Comparison of ENCODE assay signal across 8 cellular contexts in the genomic region with DNA sequence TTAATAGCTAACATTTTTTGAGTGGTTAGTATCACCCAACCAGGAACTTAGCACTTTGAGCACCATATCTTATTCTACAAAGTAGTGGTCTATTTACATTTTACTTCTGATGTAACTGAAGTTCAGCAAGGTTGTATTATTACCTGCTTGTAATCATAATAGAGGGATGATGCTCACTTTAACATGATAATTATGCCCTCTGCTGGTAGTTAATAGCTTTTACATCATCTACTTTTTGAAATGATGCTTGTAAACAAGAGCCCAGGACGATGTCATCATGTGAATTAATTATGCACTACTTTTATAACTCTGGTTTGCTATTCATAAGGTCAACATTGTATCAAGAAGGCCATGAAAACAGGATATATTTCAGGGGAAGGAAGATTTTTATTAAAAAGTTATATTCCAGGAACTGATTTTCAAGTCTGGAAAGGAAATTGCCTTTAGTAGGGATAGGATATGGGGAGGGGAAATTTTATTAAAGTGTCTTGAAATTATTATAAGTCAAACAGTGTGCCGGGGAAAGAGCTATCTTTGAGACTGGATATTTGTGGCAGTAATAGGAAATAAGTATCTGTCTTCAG.
DNase-seq lines count a peak whose midpoint lies in the region; ATAC-seq, FAIRE-seq and TF ChIP-seq lines count a peak whose summit lies in the region.

No MANE protein-coding gene starts in this region.

- no peaks in the 10 kb centered on the region for H3K36me3 ChIP-seq in bronchial epithelial cell (ENCODE audit: control insufficient read depth, insufficient read depth, low read length)

- peak; percentile 29 for TF ChIP-seq CTCF in bronchial epithelial cell (IDR thresholded peaks at IDR 0.05; ENCODE audit: insufficient read depth, low read length, severe bottlenecking)

- H3K36me3 Mint-ChIP-seq in activated naive CD8-positive, alpha-beta T cell treated with anti-CD3 and anti-CD28 coated beads for 36 hours, result no peaks in the 10 kb centered on the region

- H3K4me3 Mint-ChIP-seq in activated naive CD8-positive, alpha-beta T cell treated with anti-CD3 and anti-CD28 coated beads for 36 hours, result no peak overlapping the region

- H3K4me1 Mint-ChIP-seq in activated naive CD8-positive, alpha-beta T cell treated with anti-CD3 and anti-CD28 coated beads for 36 hours, result no peaks in the 10 kb centered on the region

- DNase-seq in COLO829 (ENCODE audit: low spot score) (peak; percentile 54), NCI-H460 (ENCODE audit: extremely low read depth, low read depth) (peak; percentile 32), bronchial epithelial cell (ENCODE audit: low read depth) (peak; percentile 71), myocyte (ENCODE audit: low read depth) (peak; percentile 43), HTR-8/SVneo (ENCODE audit: insufficient read length, low spot score) (no peak)
- DNase-seq in activated naive CD8-positive, alpha-beta T cell treated with anti-CD3 and anti-CD28 coated beads for 36 hours, result no peak

- no peaks in the 10 kb centered on the region for H3K9me3 Mint-ChIP-seq in activated naive CD8-positive, alpha-beta T cell treated with anti-CD3 and anti-CD28 coated beads for 36 hours

- peaks cover 11% of the 10 kb centered on the region for H3K27me3 Mint-ChIP-seq in activated naive CD8-positive, alpha-beta T cell treated with anti-CD3 and anti-CD28 coated beads for 36 hours

- ATAC-seq in GM19351 (IDR thresholded peaks at IDR 0.05; ENCODE audit: unreplicated experiment), result peak; percentile 84
- peak; percentile 80 for ATAC-seq in HG03432 (IDR thresholded peaks at IDR 0.05; ENCODE audit: unreplicated experiment)

- no peaks in the 10 kb centered on the region for H3K27me3 ChIP-seq in bronchial epithelial cell (ENCODE audit: control insufficient read depth, insufficient read depth, low read length)

- no peak overlapping the region for H3K4me3 ChIP-seq in bronchial epithelial cell (ENCODE audit: low read depth, low read length)

- H3K27ac Mint-ChIP-seq in activated naive CD8-positive, alpha-beta T cell treated with anti-CD3 and anti-CD28 coated beads for 36 hours, result no peak overlapping the region

- FAIRE-seq in bronchial epithelial cell (lab: Jason Lieb, UNC), result no peak
- no peak for FAIRE-seq in HTR-8/SVneo (lab: Jason Lieb, UNC)

Comparison
In these comparisons a context has a peak if more than half of its experiments do, and no peak if none do; other contexts are left out.
1. DNase-seq: peak in COLO829 (single experiment), NCI-H460 (single experiment), bronchial epithelial cell (single experiment) and myocyte (single experiment); none in HTR-8/SVneo (single experiment) and activated naive CD8-positive, alpha-beta T cell treated with anti-CD3 and anti-CD28 coated beads for 36 hours (single experiment).